Comparison of ENCODE assay signal across 1 cellular context in genomic region chr2:50765146-50765545, GRCh38.
TF ChIP-seq lines count a peak whose summit lies in the region.

No MANE protein-coding gene starts in this region.

TF ChIP-seq in GM23338, 12 proteins besides CTCF, POLR2A, EP300 and RAD21 (continued from another document):
- TF ChIP-seq, protein P1, sequence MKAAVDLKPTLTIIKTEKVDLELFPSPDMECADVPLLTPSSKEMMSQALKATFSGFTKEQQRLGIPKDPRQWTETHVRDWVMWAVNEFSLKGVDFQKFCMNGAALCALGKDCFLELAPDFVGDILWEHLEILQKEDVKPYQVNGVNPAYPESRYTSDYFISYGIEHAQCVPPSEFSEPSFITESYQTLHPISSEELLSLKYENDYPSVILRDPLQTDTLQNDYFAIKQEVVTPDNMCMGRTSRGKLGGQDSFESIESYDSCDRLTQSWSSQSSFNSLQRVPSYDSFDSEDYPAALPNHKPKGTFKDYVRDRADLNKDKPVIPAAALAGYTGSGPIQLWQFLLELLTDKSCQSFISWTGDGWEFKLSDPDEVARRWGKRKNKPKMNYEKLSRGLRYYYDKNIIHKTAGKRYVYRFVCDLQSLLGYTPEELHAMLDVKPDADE (IDR thresholded peaks at IDR 0.05): no peak
- TF ChIP-seq, protein P2, sequence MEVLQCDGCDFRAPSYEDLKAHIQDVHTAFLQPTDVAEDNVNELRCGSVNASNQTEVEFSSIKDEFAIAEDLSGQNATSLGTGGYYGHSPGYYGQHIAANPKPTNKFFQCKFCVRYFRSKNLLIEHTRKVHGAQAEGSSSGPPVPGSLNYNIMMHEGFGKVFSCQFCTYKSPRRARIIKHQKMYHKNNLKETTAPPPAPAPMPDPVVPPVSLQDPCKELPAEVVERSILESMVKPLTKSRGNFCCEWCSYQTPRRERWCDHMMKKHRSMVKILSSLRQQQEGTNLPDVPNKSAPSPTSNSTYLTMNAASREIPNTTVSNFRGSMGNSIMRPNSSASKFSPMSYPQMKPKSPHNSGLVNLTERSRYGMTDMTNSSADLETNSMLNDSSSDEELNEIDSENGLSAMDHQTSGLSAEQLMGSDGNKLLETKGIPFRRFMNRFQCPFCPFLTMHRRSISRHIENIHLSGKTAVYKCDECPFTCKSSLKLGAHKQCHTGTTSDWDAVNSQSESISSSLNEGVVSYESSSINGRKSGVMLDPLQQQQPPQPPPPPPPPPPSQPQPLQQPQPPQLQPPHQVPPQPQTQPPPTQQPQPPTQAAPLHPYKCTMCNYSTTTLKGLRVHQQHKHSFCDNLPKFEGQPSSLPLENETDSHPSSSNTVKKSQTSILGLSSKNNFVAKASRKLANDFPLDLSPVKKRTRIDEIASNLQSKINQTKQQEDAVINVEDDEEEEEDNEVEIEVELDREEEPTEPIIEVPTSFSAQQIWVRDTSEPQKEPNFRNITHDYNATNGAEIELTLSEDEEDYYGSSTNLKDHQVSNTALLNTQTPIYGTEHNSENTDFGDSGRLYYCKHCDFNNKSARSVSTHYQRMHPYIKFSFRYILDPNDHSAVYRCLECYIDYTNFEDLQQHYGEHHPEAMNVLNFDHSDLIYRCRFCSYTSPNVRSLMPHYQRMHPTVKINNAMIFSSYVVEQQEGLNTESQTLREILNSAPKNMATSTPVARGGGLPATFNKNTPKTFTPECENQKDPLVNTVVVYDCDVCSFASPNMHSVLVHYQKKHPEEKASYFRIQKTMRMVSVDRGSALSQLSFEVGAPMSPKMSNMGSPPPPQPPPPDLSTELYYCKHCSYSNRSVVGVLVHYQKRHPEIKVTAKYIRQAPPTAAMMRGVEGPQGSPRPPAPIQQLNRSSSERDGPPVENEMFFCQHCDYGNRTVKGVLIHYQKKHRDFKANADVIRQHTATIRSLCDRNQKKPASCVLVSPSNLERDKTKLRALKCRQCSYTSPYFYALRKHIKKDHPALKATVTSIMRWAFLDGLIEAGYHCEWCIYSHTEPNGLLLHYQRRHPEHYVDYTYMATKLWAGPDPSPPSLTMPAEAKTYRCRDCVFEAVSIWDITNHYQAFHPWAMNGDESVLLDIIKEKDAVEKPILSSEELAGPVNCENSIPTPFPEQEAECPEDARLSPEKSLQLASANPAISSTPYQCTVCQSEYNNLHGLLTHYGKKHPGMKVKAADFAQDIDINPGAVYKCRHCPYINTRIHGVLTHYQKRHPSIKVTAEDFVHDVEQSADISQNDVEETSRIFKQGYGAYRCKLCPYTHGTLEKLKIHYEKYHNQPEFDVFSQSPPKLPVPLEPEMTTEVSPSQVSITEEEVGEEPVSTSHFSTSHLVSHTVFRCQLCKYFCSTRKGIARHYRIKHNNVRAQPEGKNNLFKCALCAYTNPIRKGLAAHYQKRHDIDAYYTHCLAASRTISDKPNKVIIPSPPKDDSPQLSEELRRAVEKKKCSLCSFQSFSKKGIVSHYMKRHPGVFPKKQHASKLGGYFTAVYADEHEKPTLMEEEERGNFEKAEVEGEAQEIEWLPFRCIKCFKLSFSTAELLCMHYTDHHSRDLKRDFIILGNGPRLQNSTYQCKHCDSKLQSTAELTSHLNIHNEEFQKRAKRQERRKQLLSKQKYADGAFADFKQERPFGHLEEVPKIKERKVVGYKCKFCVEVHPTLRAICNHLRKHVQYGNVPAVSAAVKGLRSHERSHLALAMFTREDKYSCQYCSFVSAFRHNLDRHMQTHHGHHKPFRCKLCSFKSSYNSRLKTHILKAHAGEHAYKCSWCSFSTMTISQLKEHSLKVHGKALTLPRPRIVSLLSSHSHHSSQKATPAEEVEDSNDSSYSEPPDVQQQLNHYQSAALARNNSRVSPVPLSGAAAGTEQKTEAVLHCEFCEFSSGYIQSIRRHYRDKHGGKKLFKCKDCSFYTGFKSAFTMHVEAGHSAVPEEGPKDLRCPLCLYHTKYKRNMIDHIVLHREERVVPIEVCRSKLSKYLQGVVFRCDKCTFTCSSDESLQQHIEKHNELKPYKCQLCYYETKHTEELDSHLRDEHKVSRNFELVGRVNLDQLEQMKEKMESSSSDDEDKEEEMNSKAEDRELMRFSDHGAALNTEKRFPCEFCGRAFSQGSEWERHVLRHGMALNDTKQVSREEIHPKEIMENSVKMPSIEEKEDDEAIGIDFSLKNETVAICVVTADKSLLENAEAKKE (CRISPR knock-in tag; IDR thresholded peaks at IDR 0.05): no peak
- TF ChIP-seq EZH2phosphoT487 (IDR thresholded peaks at IDR 0.05; ENCODE audit: unreplicated experiment) (no peak), EZH2 (IDR thresholded peaks at IDR 0.05; ENCODE audit: low read depth, unreplicated experiment) (no peak), ZNF331 (CRISPR knock-in tag; IDR thresholded peaks at IDR 0.05; ENCODE audit: low read depth) (no peak), POLR2AphosphoS5 (IDR thresholded peaks at IDR 0.05; ENCODE audit: low read depth) (no peak)
